ENCODE assay signal across 9 cellular contexts in the genomic region with DNA sequence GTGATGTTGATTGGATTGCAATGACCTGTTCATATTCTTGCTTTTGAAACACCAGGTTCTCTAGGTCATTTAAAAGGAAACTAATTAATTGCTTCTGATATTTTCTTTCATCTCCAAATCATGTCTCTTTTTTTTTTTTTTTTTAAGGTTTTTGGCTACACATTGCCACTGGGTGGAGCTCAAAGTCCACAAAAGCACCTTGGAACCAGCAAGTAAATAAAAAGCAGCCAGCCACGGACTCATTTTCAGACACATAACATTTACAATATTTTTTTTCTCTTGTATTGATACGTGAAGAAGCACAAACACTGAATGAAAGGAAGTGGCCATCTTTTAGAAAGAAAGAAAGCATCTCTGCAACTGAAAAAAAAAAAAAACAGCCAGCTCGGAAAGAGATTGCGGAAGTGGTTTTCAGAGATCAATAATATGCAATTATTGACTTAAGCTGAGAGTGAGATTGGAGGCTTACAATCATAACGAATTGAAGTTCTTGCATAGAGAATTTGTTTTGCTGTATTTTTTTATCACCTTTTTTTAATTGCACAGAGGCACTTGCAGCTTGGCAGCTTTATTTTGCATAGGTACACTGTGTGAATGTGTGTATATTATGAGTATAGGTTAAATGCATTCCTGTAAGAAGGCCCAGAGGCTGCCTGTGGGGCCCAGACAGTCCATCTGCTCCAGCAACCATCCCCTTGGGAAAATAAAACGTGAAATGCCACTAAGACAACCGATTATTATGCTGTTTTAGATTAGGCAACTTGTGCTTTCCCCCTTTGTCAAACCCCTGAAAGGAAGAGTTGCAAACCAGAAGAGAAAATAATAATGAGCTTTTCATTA. TPM values are rescaled to one million over a fixed set of nuclear protein-coding genes. Genes with fewer than 3 reads are reported as not detected.
DNase-seq lines count a peak whose midpoint lies in the region; TF ChIP-seq lines count a peak whose summit lies in the region.
"Had no signal": no experiment of that assay in that cellular context is flagged by ENCODE, and none has a peak within 500 bp of the region (broad histone marks: within the 10 kb centered on the region; RNA-seq: fewer than 3 reads in every experiment).

No MANE protein-coding gene starts in this region.

- intact Hi-C loops in adrenal gland (cut with DNase I) = no loop called here

- TF ChIP-seq CTCF in adrenal gland (IDR thresholded peaks at IDR 0.05) = peak; percentile 26 to 70 (median 48)

- H3K9me3 ChIP-seq in NT2/D1 (ENCODE audit: insufficient read depth, low read length) (no peaks in the 10 kb centered on the region), adrenal gland (replicated peaks in 1 of 3) (no peaks in the 10 kb centered on the region)
- H3K9me3 ChIP-seq: BLaER1 had no signal

- H3K4me3 ChIP-seq in NT2/D1 (ENCODE audit: insufficient read length, low read depth) = no peak overlapping the region
- H3K4me3 ChIP-seq in adrenal gland = no peak overlapping the region
- H3K4me3 ChIP-seq: BLaER1 had no signal

- H3K27ac ChIP-seq in adrenal gland = no peak overlapping the region
- H3K27ac ChIP-seq: BLaER1 had no signal

- H3K36me3 ChIP-seq in NT2/D1 (ENCODE audit: insufficient read depth, insufficient read length, low read length) (no peaks in the 10 kb centered on the region), adrenal gland (replicated peaks in 1 of 2) (no peaks in the 10 kb centered on the region)
- H3K36me3 ChIP-seq: BLaER1 had no signal

- DNase-seq in DMS79 treated with DMSO at 0.1 percent for 48 hours (lab: John Stamatoyannopoulos, UW) (peak; percentile 25), DMS79 (lab: John Stamatoyannopoulos, UW) (no peak), HuH-7 (ENCODE audit: low spot score) (peak; percentile 60), NT2/D1 (ENCODE audit: low read depth, low spot score) (peak; percentile 25), adrenal gland (peak; percentile 37 to 57 (median 46)), iPS-NIHi11 (ENCODE audit: low spot score) (peak; percentile 36), NK-92 (lab: John Stamatoyannopoulos, UW; ENCODE audit: unreplicated experiment) (no peak)
- peak; percentile 34 to 41 for DNase-seq in stimulated activated CD4-positive, alpha-beta T cell treated with anti-CD3 and anti-CD28 coated beads, Interleukin-2, amount 100 ng/mL, for 24 hours

- no peaks in the 10 kb centered on the region for H3K27me3 ChIP-seq in NT2/D1 (ENCODE audit: insufficient read depth, insufficient read length)
- peaks cover 4% of the 10 kb centered on the region for H3K27me3 ChIP-seq in adrenal gland
- H3K27me3 ChIP-seq: BLaER1 had no signal

- 26 to 33% (median 31%) methylated on average over 7 of the region's 7 CpGs for WGBS in adrenal gland, 4 donors

- H3K4me1 ChIP-seq in NT2/D1 (ENCODE audit: insufficient read depth, insufficient read length) (no peaks in the 10 kb centered on the region), adrenal gland (replicated peaks in 1 of 2) (no peaks in the 10 kb centered on the region)
- H3K4me1 ChIP-seq: BLaER1 had no signal

- no peak overlapping the region for H3K9ac ChIP-seq in NT2/D1 (ENCODE audit: insufficient read length, low read depth)
- H3K9ac ChIP-seq: BLaER1 had no signal

- no peak for TF ChIP-seq POLR2A in adrenal gland (IDR thresholded peaks at IDR 0.05)

RNA-seq across cellular contexts. Expression of gene CGA, which starts 28.2 kb away (rescaled TPM):
- under 1 TPM in 3 of 8 donors, not detected in 5; 0.34 to 0.83 (median 0.46) TPM for total RNA-seq in adrenal gland
- under 1 TPM in 1 of 3 donors, not detected in 2; 0.29 TPM for polyA plus RNA-seq in adrenal gland

Comparison
In these comparisons a context has a peak if more than half of its experiments do, and no peak if none do; other contexts are left out.
1. DNase-seq: peak in DMS79 treated with DMSO at 0.1 percent for 48 hours (single experiment), HuH-7 (single experiment), NT2/D1 (single experiment), adrenal gland (7 of 7), iPS-NIHi11 (single experiment) and stimulated activated CD4-positive, alpha-beta T cell treated with anti-CD3 and anti-CD28 coated beads, Interleukin-2, amount 100 ng/mL, for 24 hours (2 of 2); none in DMS79 (single experiment) and NK-92 (single experiment).